Comparison of ENCODE assay signal across 24 cellular contexts in the genomic region with DNA sequence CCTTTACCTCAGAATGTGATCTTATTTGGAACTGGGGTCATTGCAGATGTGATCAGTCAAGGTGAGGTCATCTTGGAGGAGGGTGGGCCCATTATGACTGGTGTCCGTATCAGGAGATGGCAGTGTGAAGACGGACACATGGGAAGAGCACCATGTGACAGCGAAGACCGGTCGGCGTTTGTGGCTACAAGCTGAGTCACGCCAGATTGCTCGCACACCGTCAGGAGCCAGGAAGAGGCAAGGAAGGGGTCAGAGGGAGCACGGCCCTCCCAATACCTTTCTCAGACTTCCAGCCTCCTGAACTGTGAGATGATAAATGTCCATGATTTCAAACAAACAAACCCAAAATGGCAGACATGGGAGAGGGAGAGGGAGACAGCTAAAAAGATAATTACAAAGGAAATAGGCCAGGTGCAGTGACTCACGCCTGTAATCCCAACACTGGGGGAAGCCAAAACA. TPM values are rescaled to one million over a fixed set of nuclear protein-coding genes. Genes with fewer than 3 reads are reported as not detected.
A peak's percentile ranks its signal among the peaks of the same experiment; 100 is the strongest.
DNase-seq lines count a peak whose midpoint lies in the region; ATAC-seq and TF ChIP-seq lines count a peak whose summit lies in the region.
"Had no signal": no experiment of that assay in that cellular context is flagged by ENCODE, and none has a peak within 500 bp of the region (broad histone marks: within the 10 kb centered on the region; RNA-seq: fewer than 3 reads in every experiment).

No MANE protein-coding gene starts in this region.

- H2AK5ac ChIP-seq in H9 (ENCODE audit: insufficient read length, low read length): no peak overlapping the region

- H2BK5ac ChIP-seq in H9 (ENCODE audit: insufficient read length, low read length): no peak overlapping the region

- no peak overlapping the region for H2BK15ac ChIP-seq in H9 (ENCODE audit: low read depth, low read length)

- H3K27me3 ChIP-seq in BLaER1 (no peaks in the 10 kb centered on the region), H9 (ENCODE audit: insufficient read depth, low read length) (no peaks in the 10 kb centered on the region), upper lobe of right lung (no peaks in the 10 kb centered on the region)
- H3K27me3 ChIP-seq: breast epithelium, gastroesophageal sphincter, left lung, vagina had no signal

- H3K4me1 Mint-ChIP-seq in H9: peaks cover 37 to 63% of the 10 kb centered on the region in 2 experiments
- peaks cover 46% of the 10 kb centered on the region for H3K4me1 Mint-ChIP-seq in central memory CD8-positive, alpha-beta T cell

- peak overlapping the region in 2 of 3 experiments; percentile 25 to 90; a peak in 3 of 7 replicates for H3K27ac Mint-ChIP-seq in H9
- H3K27ac Mint-ChIP-seq in central memory CD8-positive, alpha-beta T cell (ENCODE audit: low read depth): peak overlapping the region; percentile 49
- peak overlapping the region in 1 of 2 donors; percentile 36 for H3K27ac Mint-ChIP-seq in activated naive CD4-positive, alpha-beta T cell treated with anti-CD3 and anti-CD28 coated beads, Interleukin-2, amount 50 U/mL, for 72 hours
- H3K27ac Mint-ChIP-seq: activated naive CD4-positive, alpha-beta T cell treated with anti-CD3 and anti-CD28 coated beads, Interleukin-2, amount 50 U/mL, for 24 hours had no signal

- no CpG with 5 or more reads among the region's 11 CpGs for WGBS in H9 (ENCODE audit: extremely low coverage, insufficient read length, low lambda C conversion rate)

- no peak overlapping the region for H2AFZ ChIP-seq in H9 (ENCODE audit: low read length)
- H2AFZ ChIP-seq: parathyroid adenoma had no signal

- H3K27me3 Mint-ChIP-seq in H9 (ENCODE audit: low read depth): no peaks in the 10 kb centered on the region; the same call in 1 of the 2 replicates
- no peaks in the 10 kb centered on the region for H3K27me3 Mint-ChIP-seq in central memory CD8-positive, alpha-beta T cell
- H3K27me3 Mint-ChIP-seq: activated naive CD4-positive, alpha-beta T cell treated with anti-CD3 and anti-CD28 coated beads, Interleukin-2, amount 50 U/mL, for 24 hours had no signal

- H3K4me2 ChIP-seq in BLaER1 (0 out of 2 replicates have a peak overlapping the region, but pooled peaks have one; percentile 67), H9 (ENCODE audit: insufficient read depth, insufficient read length, low read length) (no peak overlapping the region)
- H3K4me2 ChIP-seq: SK-N-SH had no signal

- no peak overlapping the region for H3K4ac ChIP-seq in H9 (ENCODE audit: low read depth, low read length)

- no peak overlapping the region for H3K4me3 ChIP-seq in BLaER1
- H3K4me3 ChIP-seq in upper lobe of right lung: no peak overlapping the region
- H3K4me3 ChIP-seq: breast epithelium, gastroesophageal sphincter, left lung, vagina had no signal

- no peak overlapping the region for H3K56ac ChIP-seq in H9 (ENCODE audit: insufficient read length, low read depth, low read length)

- H2BK120ac ChIP-seq in H9 (ENCODE audit: low read depth, low read length, poor library complexity, severe bottlenecking): no peak overlapping the region

- peaks cover 32% of the 10 kb centered on the region for H3K36me3 ChIP-seq in BLaER1
- H3K36me3 ChIP-seq in upper lobe of right lung: peaks cover 5% of the 10 kb centered on the region
- H3K36me3 ChIP-seq: breast epithelium, vagina had no signal

- H3K27ac ChIP-seq in BLaER1 (no peak overlapping the region), H9 (ENCODE audit: insufficient read length, low read depth, low read length) (no peak overlapping the region), upper lobe of right lung (no peak overlapping the region)
- H3K27ac ChIP-seq: breast epithelium, gastroesophageal sphincter, left lung, parathyroid adenoma, vagina had no signal

- no peaks in the 10 kb centered on the region for H3K79me2 ChIP-seq in H9 (ENCODE audit: insufficient read depth, low read length)

- no peaks in the 10 kb centered on the region for H3K9me3 ChIP-seq in BLaER1
- no peaks in the 10 kb centered on the region for H3K9me3 ChIP-seq in H9 (ENCODE audit: control insufficient read depth, low read depth, low read length)
- no peaks in the 10 kb centered on the region for H3K9me3 ChIP-seq in upper lobe of right lung
- H3K9me3 ChIP-seq: breast epithelium, gastroesophageal sphincter, left lung, SK-N-SH, vagina had no signal

- TF ChIP-seq CTCF in H9 (conservative IDR thresholded peaks at IDR 0.05) (no peak), upper lobe of right lung (IDR thresholded peaks at IDR 0.05) (no peak)

- no peak overlapping the region for H3K23ac ChIP-seq in H9 (ENCODE audit: insufficient read length, low read depth, low read length)

- H4K5ac ChIP-seq in H9 (ENCODE audit: insufficient read length, low read depth, low read length): no peak overlapping the region

- no peak for ATAC-seq in central memory CD8-positive, alpha-beta T cell (replicated peaks; ENCODE audit: extremely low read depth, poor library complexity, severe bottlenecking)
- no peak for ATAC-seq in upper lobe of right lung
- ATAC-seq in activated naive CD4-positive, alpha-beta T cell treated with anti-CD3 and anti-CD28 coated beads, Interleukin-2, amount 50 U/mL, for 72 hours: no peak
- ATAC-seq: gastroesophageal sphincter, left lung, Panc1 had no signal

- H3K18ac ChIP-seq in H9 (ENCODE audit: insufficient read length, low read depth, low read length): no peak overlapping the region

- intact Hi-C loops in upper lobe of right lung (cut with DNase I): no loop called here

- H3K4me1 ChIP-seq in BLaER1 (peaks cover 38% of the 10 kb centered on the region), H9 (ENCODE audit: insufficient read depth, low read length) (peaks cover 9% of the 10 kb centered on the region; the same call in 1 of the 2 replicates), upper lobe of right lung (no peaks in the 10 kb centered on the region)
- H3K4me1 ChIP-seq: breast epithelium had no signal

- H3T11ph ChIP-seq in H9 (ENCODE audit: low read length): no peak overlapping the region

- H3K23me2 ChIP-seq in H9 (ENCODE audit: insufficient read length, low read depth, low read length, poor library complexity, severe bottlenecking): no peaks in the 10 kb centered on the region

- H3K4me3 Mint-ChIP-seq in H9: no peak overlapping the region
- H3K4me3 Mint-ChIP-seq in central memory CD8-positive, alpha-beta T cell: no peak overlapping the region
- H3K4me3 Mint-ChIP-seq: activated naive CD4-positive, alpha-beta T cell treated with anti-CD3 and anti-CD28 coated beads, Interleukin-2, amount 50 U/mL, for 24 hours had no signal

- H3K9ac ChIP-seq in BLaER1 (no peak overlapping the region), H9 (ENCODE audit: extremely low read depth, insufficient read length, low read length) (no peak overlapping the region)
- H3K9ac ChIP-seq: parathyroid adenoma, SK-N-SH had no signal

- DNase-seq in H9: no peak
- no peak for DNase-seq in central memory CD8-positive, alpha-beta T cell (ENCODE audit: low spot score in 2 of 2)
- DNase-seq in upper lobe of right lung: no peak
- no peak for DNase-seq in NCI-H2171 (lab: John Stamatoyannopoulos, UW)
- DNase-seq in activated naive CD4-positive, alpha-beta T cell treated with anti-CD3 and anti-CD28 coated beads, Interleukin-2, amount 50 U/mL, for 72 hours (ENCODE audit: low spot score in 2 of 2): no peak
- DNase-seq: activated CD4-positive, alpha-beta T cell treated with anti-CD3 and anti-CD28 coated beads, Interleukin-2, amount 50 U/mL, for 1 hour; activated T-cell treated with anti-CD3 and anti-CD28 coated beads for 4 hours; COR-L47; dermis blood vessel endothelial cell; erythroblast; Kasumi-1; left lung; NCI-H1105 treated with DMSO at 0.1 percent for 48 hours; NCI-H2171 treated with DMSO at 0.1 percent for 48 hours; NCI-H774; SK-N-SH; stimulated activated CD4-positive, alpha-beta T cell treated with anti-CD3 and anti-CD28 coated beads, Interleukin-2, amount 100 ng/mL, for 48 hours had no signal

- no peak overlapping the region for H2BK20ac ChIP-seq in H9 (ENCODE audit: low read depth, low read length, poor library complexity, severe bottlenecking)

- no peak overlapping the region for H4K91ac ChIP-seq in H9 (ENCODE audit: insufficient read length, low read depth, low read length)

- H4K20me1 ChIP-seq in BLaER1 (peaks cover 98% of the 10 kb centered on the region), H9 (ENCODE audit: control insufficient read depth, insufficient read depth, insufficient read length) (no peaks in the 10 kb centered on the region)

- no peak overlapping the region for H3K14ac ChIP-seq in H9 (ENCODE audit: insufficient read depth, low read length)

- H3K36me3 Mint-ChIP-seq in H9 (ENCODE audit: insufficient read depth in 1 of 3, low read depth in 3 of 3): peaks cover 0 to 14% (median 2%) of the 10 kb centered on the region in 3 experiments; a peak in 6 of 7 replicates
- H3K36me3 Mint-ChIP-seq in central memory CD8-positive, alpha-beta T cell (ENCODE audit: insufficient read depth): peaks cover 13% of the 10 kb centered on the region
- H3K36me3 Mint-ChIP-seq in activated naive CD4-positive, alpha-beta T cell treated with anti-CD3 and anti-CD28 coated beads, Interleukin-2, amount 50 U/mL, for 72 hours: no peaks in the 10 kb centered on the region
- H3K36me3 Mint-ChIP-seq: activated naive CD4-positive, alpha-beta T cell treated with anti-CD3 and anti-CD28 coated beads, Interleukin-2, amount 50 U/mL, for 24 hours had no signal

- H3K9me3 Mint-ChIP-seq in H9: no peaks in the 10 kb centered on the region
- no peaks in the 10 kb centered on the region for H3K9me3 Mint-ChIP-seq in central memory CD8-positive, alpha-beta T cell
- no peaks in the 10 kb centered on the region for H3K9me3 Mint-ChIP-seq in activated naive CD4-positive, alpha-beta T cell treated with anti-CD3 and anti-CD28 coated beads, Interleukin-2, amount 50 U/mL, for 72 hours
- H3K9me3 Mint-ChIP-seq: activated naive CD4-positive, alpha-beta T cell treated with anti-CD3 and anti-CD28 coated beads, Interleukin-2, amount 50 U/mL, for 24 hours had no signal

- H4K8ac ChIP-seq in H9 (replicated peaks; ENCODE audit: insufficient read length, low read depth, low read length): no peak overlapping the region

- no peak overlapping the region for H2BK12ac ChIP-seq in H9 (ENCODE audit: insufficient read length, low read depth, low read length)

- no peaks in the 10 kb centered on the region for H3K79me1 ChIP-seq in H9 (ENCODE audit: insufficient read depth, low read depth, low read length, poor library complexity, severe bottlenecking)

RNA-seq across cellular contexts. Expression of gene STARD3, which starts 13.2 kb away (rescaled TPM):
- total RNA-seq in H9 (2021): 48.2 and 51.3 TPM in 2 replicates
- 78.2 TPM for total RNA-seq in upper lobe of right lung
- total RNA-seq in activated naive CD4-positive, alpha-beta T cell treated with anti-CD3 and anti-CD28 coated beads, Interleukin-2, amount 50 U/mL, for 72 hours: 10 to 100 TPM; 62.7 to 80.6 TPM

RNA-seq across cellular contexts. Expression of gene TCAP, which starts 15.0 kb away (rescaled TPM):
- total RNA-seq in H9 (2021) (2.1 and 2.5 TPM in 2 replicates), upper lobe of right lung (5.3 TPM)
- total RNA-seq in activated naive CD4-positive, alpha-beta T cell treated with anti-CD3 and anti-CD28 coated beads, Interleukin-2, amount 50 U/mL, for 72 hours: 1 to 10 TPM; 2.3 to 3.0 TPM

RNA-seq across cellular contexts. Expression of gene PNMT, which starts 18.1 kb away (rescaled TPM):
- 2.1 and 2.3 TPM in 2 replicates for total RNA-seq in H9 (2021)
- total RNA-seq in upper lobe of right lung: 4.3 TPM
- total RNA-seq in activated naive CD4-positive, alpha-beta T cell treated with anti-CD3 and anti-CD28 coated beads, Interleukin-2, amount 50 U/mL, for 72 hours: under 1 TPM in 1 of 2 donors, not detected in 1; 0.64 TPM

RNA-seq across cellular contexts. Expression of gene PPP1R1B, which starts 23.4 kb away (rescaled TPM):
- 14.7 and 15.5 TPM in 2 replicates for total RNA-seq in H9 (2021)
- total RNA-seq in upper lobe of right lung: 25.1 TPM
- total RNA-seq in activated naive CD4-positive, alpha-beta T cell treated with anti-CD3 and anti-CD28 coated beads, Interleukin-2, amount 50 U/mL, for 72 hours: under 1 TPM in 1 of 2 donors, not detected in 1; 0.16 TPM
- total RNA-seq: dermis blood vessel endothelial cell had no signal

RNA-seq across cellular contexts. Expression of gene PGAP3, which starts 37.7 kb away (rescaled TPM):
- total RNA-seq in H9 (2021) (29.0 and 30.2 TPM in 2 replicates), upper lobe of right lung (24.5 TPM)
- total RNA-seq in activated naive CD4-positive, alpha-beta T cell treated with anti-CD3 and anti-CD28 coated beads, Interleukin-2, amount 50 U/mL, for 72 hours: 10 to 100 TPM in 1 of 2 donors, 1 to 10 TPM in 1; 7.9 to 16.0 TPM
